In the genomic region with DNA sequence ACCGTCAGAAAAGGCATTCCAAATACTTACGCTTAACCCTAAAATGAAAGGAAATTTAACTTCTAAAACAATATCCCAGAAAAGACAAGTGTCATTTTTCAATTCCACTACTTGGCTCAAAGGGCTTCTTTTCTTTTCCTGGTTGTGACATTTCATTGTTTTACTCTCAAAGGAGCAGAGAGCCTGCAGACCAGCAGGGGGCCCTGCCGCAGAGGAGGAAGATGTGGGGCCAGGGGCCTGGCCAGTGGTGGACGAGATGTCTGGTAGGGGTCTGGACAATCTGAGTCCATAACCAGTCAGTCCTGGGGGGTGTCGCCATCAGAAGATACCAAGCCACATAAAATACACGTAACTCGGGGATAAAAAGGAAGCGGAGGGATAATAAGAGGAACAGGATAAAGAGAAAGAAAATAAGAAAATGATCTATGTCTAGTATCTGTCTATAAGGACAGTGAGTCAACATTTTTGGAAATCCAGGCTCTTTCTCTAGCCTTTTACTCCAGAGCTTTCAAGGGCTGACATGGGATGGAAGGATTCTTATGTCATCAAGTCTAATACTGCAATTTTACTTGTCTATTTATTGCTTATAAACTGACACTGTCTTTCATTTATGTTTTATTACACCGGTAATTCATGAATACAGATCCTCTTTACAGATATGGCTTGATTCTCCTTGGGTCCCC, we compare ENCODE assay signal across 8 cellular contexts. TPM values are rescaled to one million over a fixed set of nuclear protein-coding genes. Genes with fewer than 3 reads are reported as not detected.
A peak's percentile ranks its signal among the peaks of the same experiment; 100 is the strongest.
DNase-seq lines count a peak whose midpoint lies in the region; ATAC-seq and TF ChIP-seq lines count a peak whose summit lies in the region.

No MANE protein-coding gene starts in this region.

- no peak overlapping the region for H3K4me3 ChIP-seq in DND-41 (ENCODE audit: low read depth in 1 of 2, low read length in 2 of 2)
- H3K4me3 ChIP-seq in hepatocyte, result no peak overlapping the region

- TF ChIP-seq CTCF in DND-41 (IDR thresholded peaks at IDR 0.05; ENCODE audit: borderline replicate concordance, extremely low read depth, low read length, poor library complexity, severe bottlenecking), result peak; percentile 54
- peak; percentile 43 for TF ChIP-seq CTCF in hepatocyte (IDR thresholded peaks at IDR 0.05; ENCODE audit: poor library complexity)

- H3K27me3 ChIP-seq in DND-41 (ENCODE audit: insufficient read depth, low read length, poor library complexity) (no peaks in the 10 kb centered on the region), hepatocyte (no peaks in the 10 kb centered on the region)

- H3K4me2 ChIP-seq in DND-41 (ENCODE audit: insufficient read depth, low read length), result no peak overlapping the region
- no peak overlapping the region for H3K4me2 ChIP-seq in hepatocyte

- H3K79me2 ChIP-seq in DND-41 (ENCODE audit: insufficient read depth, low read length) (peaks cover 30% of the 10 kb centered on the region), hepatocyte (no peaks in the 10 kb centered on the region)

- H3K9me2 ChIP-seq in hepatocyte (replicated peaks; ENCODE audit: insufficient read depth), result no peaks in the 10 kb centered on the region

- H3K27ac ChIP-seq in DND-41 (ENCODE audit: low read length) (no peak overlapping the region), hepatocyte (peak overlapping the region; percentile 46)

- H3K9ac ChIP-seq in DND-41 (ENCODE audit: low read depth, low read length), result no peak overlapping the region

- H4K20me1 ChIP-seq in DND-41 (ENCODE audit: insufficient read depth, low read length) (no peaks in the 10 kb centered on the region), hepatocyte (ENCODE audit: insufficient read depth, poor library complexity, severe bottlenecking) (no peaks in the 10 kb centered on the region)

- WGBS in hepatocyte (ENCODE audit: low lambda C conversion rate, missing lambda C conversion rate), result 60% methylated on average over 9 of the region's 9 CpGs

- TF ChIP-seq POLR2A in GM18505 (IDR thresholded peaks at IDR 0.05; ENCODE audit: borderline replicate concordance, extremely low read depth, insufficient read depth, insufficient read length), result no peak

- H3K9me3 ChIP-seq in DND-41 (ENCODE audit: insufficient read depth, low read length, severe bottlenecking) (no peaks in the 10 kb centered on the region), hepatocyte (ENCODE audit: low read depth) (no peaks in the 10 kb centered on the region)

- H3K4me1 ChIP-seq in DND-41 (ENCODE audit: insufficient read depth, low read length) (peaks cover 39% of the 10 kb centered on the region), hepatocyte (ENCODE audit: insufficient read depth) (peaks cover 11% of the 10 kb centered on the region)

- ATAC-seq in DND-41 (ENCODE audit: insufficient read depth, low read depth), result no peak
- ATAC-seq in GM18505 (IDR thresholded peaks at IDR 0.05; ENCODE audit: unreplicated experiment), result no peak

- no peak overlapping the region for H2AFZ ChIP-seq in DND-41 (ENCODE audit: low read depth, low read length)
- no peak overlapping the region for H2AFZ ChIP-seq in hepatocyte

- no peaks in the 10 kb centered on the region for H3K36me3 ChIP-seq in DND-41 (ENCODE audit: insufficient read depth, low read length)
- no peaks in the 10 kb centered on the region for H3K36me3 ChIP-seq in hepatocyte (replicated peaks; ENCODE audit: insufficient read depth, low read depth)

- no peak for DNase-seq in DND-41
- peak; percentile 40 to 62 for DNase-seq in Kasumi-1 (lab: John Stamatoyannopoulos, UW)
- DNase-seq in activated naive CD4-positive, alpha-beta T cell treated with anti-CD3 and anti-CD28 coated beads, Interleukin-2, amount 50 U/mL, for 16 hours, result peak; percentile 32
- peak; percentile 19 for DNase-seq in hepatocyte (ENCODE audit: low spot score)
- peak; percentile 2 for DNase-seq in stimulated activated CD8-positive, alpha-beta memory T cell treated with anti-CD3 and anti-CD28 coated beads, Interleukin-4, amount 100 ng/mL, for 24 hours (ENCODE audit: low read depth)
- DNase-seq in DMS79 treated with DMSO at 0.1 percent for 48 hours (lab: John Stamatoyannopoulos, UW), result no peak
- no peak for DNase-seq in LoVo (ENCODE audit: low spot score)

RNA-seq across cellular contexts. Expression of gene ARHGEF3, which starts 54.2 kb away (rescaled TPM):
- total RNA-seq in hepatocyte, result 39.6 and 41.7 TPM in 2 replicates
- 52.4 and 63.8 TPM in 2 replicates for polyA plus RNA-seq in hepatocyte

Comparison
In these comparisons a context has a peak if more than half of its experiments do, and no peak if none do; other contexts are left out.
1. DNase-seq: peak in Kasumi-1 (2 of 2), activated naive CD4-positive, alpha-beta T cell treated with anti-CD3 and anti-CD28 coated beads, Interleukin-2, amount 50 U/mL, for 16 hours (single experiment), hepatocyte (single experiment) and stimulated activated CD8-positive, alpha-beta memory T cell treated with anti-CD3 and anti-CD28 coated beads, Interleukin-4, amount 100 ng/mL, for 24 hours (single experiment); none in DND-41 (single experiment), DMS79 treated with DMSO at 0.1 percent for 48 hours (single experiment) and LoVo (single experiment).